Comparison of ENCODE assay signal across 8 cellular contexts in the genomic region with DNA sequence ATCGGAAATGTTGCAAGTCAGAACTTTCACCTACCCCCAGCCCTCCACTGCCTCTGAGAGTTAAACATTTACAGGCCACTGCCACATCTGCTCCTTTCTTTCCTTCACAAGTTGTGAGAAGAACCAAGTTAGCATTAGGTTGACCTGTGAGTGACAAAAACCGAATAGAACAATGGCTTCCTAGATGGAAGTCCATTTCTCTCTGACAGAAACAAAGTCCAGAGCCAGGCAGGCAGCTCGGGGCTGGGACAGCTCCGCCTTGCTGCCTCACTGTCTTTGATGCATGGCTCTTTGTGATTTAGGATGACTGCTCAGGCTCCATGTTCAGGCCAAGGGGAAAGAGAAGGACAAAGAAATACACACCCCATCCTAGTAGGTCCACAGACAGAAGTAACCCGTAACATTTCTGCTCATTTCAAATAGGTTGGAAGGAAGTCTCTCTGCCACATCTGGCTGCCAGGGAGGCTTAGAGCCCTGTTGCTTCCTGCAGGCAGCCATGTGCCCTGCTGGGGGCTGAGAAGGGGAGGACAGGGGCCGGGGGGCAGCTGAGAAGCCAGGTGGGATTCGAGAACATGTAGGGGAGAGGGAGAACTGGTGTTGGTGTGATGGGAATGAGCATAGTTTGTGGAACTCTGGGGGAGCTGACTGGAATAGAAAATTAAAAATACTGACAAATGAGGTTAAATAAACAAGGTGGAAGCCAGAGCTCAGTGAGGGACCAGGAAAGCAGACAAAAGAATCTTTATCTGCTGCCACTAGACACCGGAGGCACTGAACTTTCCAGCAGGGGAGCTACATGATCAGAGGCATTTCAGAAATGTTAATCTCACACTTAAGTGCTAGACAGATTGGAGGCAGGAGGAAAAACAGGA. TPM values are rescaled to one million over a fixed set of nuclear protein-coding genes. Genes with fewer than 3 reads are reported as not detected.
A peak's percentile ranks its signal among the peaks of the same experiment; 100 is the strongest.
DNase-seq lines count a peak whose midpoint lies in the region; ATAC-seq and TF ChIP-seq lines count a peak whose summit lies in the region.

No MANE protein-coding gene starts in this region.

- H4K20me1 ChIP-seq in neural progenitor cell (ENCODE audit: low read depth) = no peaks in the 10 kb centered on the region

- no peak for TF ChIP-seq CTCF in neural progenitor cell (IDR thresholded peaks at IDR 0.05)

- H3K4me1 Mint-ChIP-seq in neural progenitor cell = peaks cover 70% of the 10 kb centered on the region

- ATAC-seq in GM19351 (IDR thresholded peaks at IDR 0.05; ENCODE audit: unreplicated experiment) (no peak), HG03196 (IDR thresholded peaks at IDR 0.05; ENCODE audit: unreplicated experiment) (no peak)

- H3K9me3 ChIP-seq in duodenal mucosa (ENCODE audit: control insufficient read depth in 1 of 2, low read length in 2 of 2) = no peaks in the 10 kb centered on the region
- H3K9me3 ChIP-seq in neural progenitor cell (ENCODE audit: low read depth) = no peaks in the 10 kb centered on the region

- H3F3A ChIP-seq in neural progenitor cell (ENCODE audit: low read depth) = peaks cover 25% of the 10 kb centered on the region

- peaks cover 23 to 30% of the 10 kb centered on the region in 2 donors for H3K4me1 ChIP-seq in duodenal mucosa (ENCODE audit: control insufficient read depth in 1 of 2, insufficient read depth in 2 of 2, low read length in 2 of 2)
- H3K4me1 ChIP-seq in neural progenitor cell = peaks cover 24% of the 10 kb centered on the region

- no peak overlapping the region for H2AFZ ChIP-seq in neural progenitor cell (replicated peaks)

- peaks cover 5% of the 10 kb centered on the region for H3K9me3 Mint-ChIP-seq in neural progenitor cell

- H3K27me3 Mint-ChIP-seq in neural progenitor cell (ENCODE audit: insufficient read depth, low read depth) = peaks cover 14% of the 10 kb centered on the region

- H3K36me3 Mint-ChIP-seq in neural progenitor cell = peaks cover 4% of the 10 kb centered on the region

- H3K4me3 ChIP-seq in duodenal mucosa (ENCODE audit: low read depth in 1 of 2, low read length in 2 of 2) (peak overlapping the region in 1 of 2 donors; percentile 30), neural progenitor cell (peak overlapping the region; percentile 7)

- peak overlapping the region; percentile 73 for H3K4me3 Mint-ChIP-seq in neural progenitor cell

- H3K79me2 ChIP-seq in neural progenitor cell (ENCODE audit: low read depth) = no peaks in the 10 kb centered on the region

- H3K4me2 ChIP-seq in neural progenitor cell = peak overlapping the region; percentile 70

- no peak overlapping the region for H3K9ac ChIP-seq in duodenal mucosa (ENCODE audit: low read depth in 1 of 2, low read length in 2 of 2)
- H3K9ac ChIP-seq in neural progenitor cell = no peak overlapping the region

- H3K27ac Mint-ChIP-seq in neural progenitor cell = peak overlapping the region; percentile 97

- peak overlapping the region; percentile 23 for H3K27ac ChIP-seq in duodenal mucosa (ENCODE audit: low read depth, low read length)
- no peak overlapping the region for H3K27ac ChIP-seq in neural progenitor cell

- no peaks in the 10 kb centered on the region for H3K36me3 ChIP-seq in duodenal mucosa (ENCODE audit: control insufficient read depth in 1 of 2, insufficient read depth in 2 of 2, low read length in 2 of 2)
- no peaks in the 10 kb centered on the region for H3K36me3 ChIP-seq in neural progenitor cell

- peak; percentile 24 for DNase-seq in NK-92 treated with Interleukin-12 subunit alpha and Interleukin-12 subunit beta, amount 100 ng/mL, for 24 hours (lab: John Stamatoyannopoulos, UW)
- DNase-seq in NK-92 (lab: John Stamatoyannopoulos, UW; ENCODE audit: unreplicated experiment) (no peak), NCI-H2196 treated with DMSO at 0.1 percent for 48 hours (lab: John Stamatoyannopoulos, UW; ENCODE audit: unreplicated experiment) (peak; percentile 27), neural progenitor cell (ENCODE audit: low spot score) (peak; percentile 72), NCI-H526 treated with DMSO at 0.1 percent for 48 hours (lab: John Stamatoyannopoulos, UW) (no peak)

- H3K27me3 ChIP-seq in duodenal mucosa (ENCODE audit: control insufficient read depth in 1 of 2, insufficient read depth in 2 of 2, low read length in 2 of 2) (no peaks in the 10 kb centered on the region), neural progenitor cell (no peaks in the 10 kb centered on the region)

RNA-seq across cellular contexts. Expression of gene IER3, which starts 19.5 kb away (rescaled TPM):
- 2.0 and 7.1 TPM in 2 replicates for total RNA-seq in neural progenitor cell (ENCODE audit: low replicate concordance)

RNA-seq across cellular contexts. Expression of gene FLOT1, which starts 21.4 kb away (rescaled TPM):
- 80.3 and 96.9 TPM in 2 replicates for total RNA-seq in neural progenitor cell (ENCODE audit: low replicate concordance)

RNA-seq across cellular contexts. Expression of gene TUBB, which starts 43.7 kb away (rescaled TPM):
- total RNA-seq in neural progenitor cell (ENCODE audit: low replicate concordance) = 1,479 and 2,270 TPM in 2 replicates

RNA-seq across cellular contexts. Expression of gene MDC1, which starts 46.8 kb away (rescaled TPM):
- total RNA-seq in neural progenitor cell (ENCODE audit: low replicate concordance) = 22.6 and 29.5 TPM in 2 replicates

Comparison
In these comparisons a context has a peak if more than half of its experiments do, and no peak if none do; other contexts are left out.
1. DNase-seq: peak in NK-92 treated with Interleukin-12 subunit alpha and Interleukin-12 subunit beta, amount 100 ng/mL, for 24 hours (single experiment), NCI-H2196 treated with DMSO at 0.1 percent for 48 hours (single experiment) and neural progenitor cell (single experiment); none in NK-92 (single experiment) and NCI-H526 treated with DMSO at 0.1 percent for 48 hours (single experiment).